ENCODE assay signal across 20 cellular contexts in genomic region chr1:206829282-206829681, GRCh38. TPM values are rescaled to one million over a fixed set of nuclear protein-coding genes. Genes with fewer than 3 reads are reported as not detected.
A peak's percentile ranks its signal among the peaks of the same experiment; 100 is the strongest.
DNase-seq lines count a peak whose midpoint lies in the region; ATAC-seq and FAIRE-seq lines count a peak whose summit lies in the region.
"Had no signal": no experiment of that assay in that cellular context is flagged by ENCODE, and none has a peak within 500 bp of the region (broad histone marks: within the 10 kb centered on the region; RNA-seq: fewer than 3 reads in every experiment).

No MANE protein-coding gene starts in this region.

- intact Hi-C loops in activated T-helper 1 cell treated with anti-CD3 and anti-CD28 coated beads, Interleukin-12 subunit alpha, Interleukin-12 subunit beta, Interleukin-2, Interleukin-4 antibody, amounts not matched to agents 30 ng/mL and 10 ng/mL and 1 ng/mL, durations not matched to agents 14 hours and 24 hours and 36 hours (cut with micrococcal nuclease), result no loop called here

- peak overlapping the region; percentile 53 for H3K4me3 Mint-ChIP-seq in activated CD4-positive, alpha-beta T cell treated with anti-CD3 and anti-CD28 coated beads, Interleukin-2, amount 10 ng/mL, durations not matched to agents 7 days and 5 days
- H3K4me3 Mint-ChIP-seq in activated T-helper 1 cell treated with anti-CD3 and anti-CD28 coated beads, Interleukin-12 subunit alpha, Interleukin-12 subunit beta, Interleukin-2, Interleukin-4 antibody, amounts not matched to agents 30 ng/mL and 10 ng/mL and 1 ng/mL, durations not matched to agents 14 hours and 24 hours and 36 hours, result peak overlapping the region; percentile 23
- H3K4me3 Mint-ChIP-seq in naive thymus-derived CD8-positive, alpha-beta T cell, result peak overlapping the region in 9 of 10 donors; percentile 50 to 79 (median 65)
- H3K4me3 Mint-ChIP-seq: mesothelial cell of epicardium had no signal

- no peaks in the 10 kb centered on the region for H3K36me3 Mint-ChIP-seq in activated CD4-positive, alpha-beta T cell treated with anti-CD3 and anti-CD28 coated beads, Interleukin-2, amount 10 ng/mL, durations not matched to agents 7 days and 5 days (ENCODE audit: low read depth)
- H3K36me3 Mint-ChIP-seq in activated T-helper 1 cell treated with anti-CD3 and anti-CD28 coated beads, Interleukin-12 subunit alpha, Interleukin-12 subunit beta, Interleukin-2, Interleukin-4 antibody, amounts not matched to agents 30 ng/mL and 10 ng/mL and 1 ng/mL, durations not matched to agents 14 hours and 24 hours and 36 hours (ENCODE audit: low read depth), result no peaks in the 10 kb centered on the region
- H3K36me3 Mint-ChIP-seq in naive thymus-derived CD8-positive, alpha-beta T cell, result no peaks in the 10 kb centered on the region
- H3K36me3 Mint-ChIP-seq: mesothelial cell of epicardium had no signal

- peak overlapping the region; percentile 92 for H3K27ac Mint-ChIP-seq in activated CD4-positive, alpha-beta T cell treated with anti-CD3 and anti-CD28 coated beads, Interleukin-2, amount 10 ng/mL, durations not matched to agents 7 days and 5 days
- no peak overlapping the region for H3K27ac Mint-ChIP-seq in activated T-helper 1 cell treated with anti-CD3 and anti-CD28 coated beads, Interleukin-12 subunit alpha, Interleukin-12 subunit beta, Interleukin-2, Interleukin-4 antibody, amounts not matched to agents 30 ng/mL and 10 ng/mL and 1 ng/mL, durations not matched to agents 14 hours and 24 hours and 36 hours
- peak overlapping the region; percentile 41 to 94 (median 80) for H3K27ac Mint-ChIP-seq in naive thymus-derived CD8-positive, alpha-beta T cell
- H3K27ac Mint-ChIP-seq: mesothelial cell of epicardium had no signal

- H3K9me3 Mint-ChIP-seq in activated CD4-positive, alpha-beta T cell treated with anti-CD3 and anti-CD28 coated beads, Interleukin-2, amount 10 ng/mL, durations not matched to agents 7 days and 5 days, result peaks cover 4% of the 10 kb centered on the region
- H3K9me3 Mint-ChIP-seq in activated T-helper 1 cell treated with anti-CD3 and anti-CD28 coated beads, Interleukin-12 subunit alpha, Interleukin-12 subunit beta, Interleukin-2, Interleukin-4 antibody, amounts not matched to agents 30 ng/mL and 10 ng/mL and 1 ng/mL, durations not matched to agents 14 hours and 24 hours and 36 hours, result no peaks in the 10 kb centered on the region
- H3K9me3 Mint-ChIP-seq in naive thymus-derived CD8-positive, alpha-beta T cell, result no peaks in the 10 kb centered on the region
- H3K9me3 Mint-ChIP-seq: mesothelial cell of epicardium had no signal

- H3K27me3 Mint-ChIP-seq in activated CD4-positive, alpha-beta T cell treated with anti-CD3 and anti-CD28 coated beads, Interleukin-2, amount 10 ng/mL, durations not matched to agents 7 days and 5 days, result peaks cover 4% of the 10 kb centered on the region
- H3K27me3 Mint-ChIP-seq in activated T-helper 1 cell treated with anti-CD3 and anti-CD28 coated beads, Interleukin-12 subunit alpha, Interleukin-12 subunit beta, Interleukin-2, Interleukin-4 antibody, amounts not matched to agents 30 ng/mL and 10 ng/mL and 1 ng/mL, durations not matched to agents 14 hours and 24 hours and 36 hours (ENCODE audit: insufficient read depth), result peaks cover 11% of the 10 kb centered on the region
- H3K27me3 Mint-ChIP-seq in naive thymus-derived CD8-positive, alpha-beta T cell, result no peaks in the 10 kb centered on the region

- peak; percentile 48 for FAIRE-seq in GM19239 (lab: Jason Lieb, UNC)
- FAIRE-seq: colon, endothelial cell of umbilical vein had no signal

- peaks cover 70% of the 10 kb centered on the region for H3K4me1 Mint-ChIP-seq in activated CD4-positive, alpha-beta T cell treated with anti-CD3 and anti-CD28 coated beads, Interleukin-2, amount 10 ng/mL, durations not matched to agents 7 days and 5 days
- H3K4me1 Mint-ChIP-seq in activated T-helper 1 cell treated with anti-CD3 and anti-CD28 coated beads, Interleukin-12 subunit alpha, Interleukin-12 subunit beta, Interleukin-2, Interleukin-4 antibody, amounts not matched to agents 30 ng/mL and 10 ng/mL and 1 ng/mL, durations not matched to agents 14 hours and 24 hours and 36 hours (ENCODE audit: low read depth), result peaks cover 40% of the 10 kb centered on the region
- peaks cover 22 to 78% (median 42%) of the 10 kb centered on the region in 4 donors for H3K4me1 Mint-ChIP-seq in naive thymus-derived CD8-positive, alpha-beta T cell

- POLR2A ChIA-PET in activated CD4-positive, alpha-beta T cell treated with anti-CD3 and anti-CD28 coated beads, Interleukin-2, amount 10 ng/mL, durations not matched to agents 7 days and 5 days (lab: Charles Lee), result interaction anchor here (0.7 kb wide), 1 partner anchor 12 kb away, joined by 3 read pairs; no protein-coding TSS in a partner anchor
- POLR2A ChIA-PET in naive thymus-derived CD8-positive, alpha-beta T cell (lab: Charles Lee), result interaction anchor here (1.0 to 1.7 kb wide), 4 partner anchors 29 to 80 kb away, joined by 3 to 9 read pairs (median 5); no protein-coding TSS in a partner anchor

- CTCF ChIA-PET in activated CD4-positive, alpha-beta T cell treated with anti-CD3 and anti-CD28 coated beads, Interleukin-2, amount 10 ng/mL, durations not matched to agents 7 days and 5 days (lab: Charles Lee), result interaction anchor here (0.6 to 2.8 kb wide), 7 partner anchors 16 to 106 kb away, joined by 3 to 9 read pairs (median 4); no protein-coding TSS in a partner anchor

- DNase-seq in activated CD4-positive, alpha-beta T cell treated with anti-CD3 and anti-CD28 coated beads, Interleukin-2, amount 10 ng/mL, durations not matched to agents 7 days and 5 days, result peak; percentile 33
- no peak for DNase-seq in activated CD4-positive, alpha-beta T cell treated with anti-CD3 and anti-CD28 coated beads, Interleukin-2, amount 50 U/mL, for 4 hours
- DNase-seq in GM19239 (ENCODE audit: insufficient read length, low spot score), result no peak
- DNase-seq in activated T-helper 1 cell treated with anti-CD3 and anti-CD28 coated beads, Interleukin-12 subunit alpha, Interleukin-12 subunit beta, Interleukin-2, Interleukin-4 antibody, amounts not matched to agents 30 ng/mL and 10 ng/mL and 1 ng/mL, durations not matched to agents 14 hours and 24 hours and 36 hours (ENCODE audit: low spot score), result no peak
- peak in 3 of 10 donors; percentile 11 to 17 (median 14) for DNase-seq in naive thymus-derived CD8-positive, alpha-beta T cell
- no peak for DNase-seq in kidney glomerular epithelial cell (lab: John Stamatoyannopoulos, UW)
- DNase-seq in DMS79 treated with DMSO at 0.1 percent for 48 hours (lab: John Stamatoyannopoulos, UW), result no peak
- DNase-seq: activated effector memory CD4-positive, alpha-beta T cell treated with Interleukin-2 at 50 U/mL for 16 hours; COR-L47; foreskin fibroblast; IMR-90; NCI-H2029 treated with DMSO at 0.1 percent for 48 hours; NCI-H510A treated with DMSO at 0.1 percent for 48 hours; stomach had no signal

- peak; percentile 54 to 62 for ATAC-seq in naive thymus-derived CD8-positive, alpha-beta T cell
- ATAC-seq in GM19463 (IDR thresholded peaks at IDR 0.05; ENCODE audit: unreplicated experiment), result no peak

RNA-seq across cellular contexts. Expression of gene IL20, which starts 36.1 kb away (rescaled TPM):
- not detected for total RNA-seq in activated CD4-positive, alpha-beta T cell treated with anti-CD3 and anti-CD28 coated beads, Interleukin-2, amount 10 ng/mL, durations not matched to agents 7 days and 5 days
- not detected in 2 replicates for total RNA-seq in activated T-helper 1 cell treated with anti-CD3 and anti-CD28 coated beads, Interleukin-12 subunit alpha, Interleukin-12 subunit beta, Interleukin-2, Interleukin-4 antibody, amounts not matched to agents 30 ng/mL and 10 ng/mL and 1 ng/mL, durations not matched to agents 14 hours and 24 hours and 36 hours
- not detected for total RNA-seq in naive thymus-derived CD8-positive, alpha-beta T cell
- polyA plus RNA-seq in naive thymus-derived CD8-positive, alpha-beta T cell, result not detected
- total RNA-seq: endothelial cell of umbilical vein, G401, IMR-90, mesothelial cell of epicardium, stomach, urinary bladder had no signal
- polyA plus RNA-seq: endothelial cell of umbilical vein, IMR-90, urinary bladder had no signal

RNA-seq across cellular contexts. Expression of gene IL10, which starts 57.0 kb away (rescaled TPM):
- total RNA-seq in activated CD4-positive, alpha-beta T cell treated with anti-CD3 and anti-CD28 coated beads, Interleukin-2, amount 10 ng/mL, durations not matched to agents 7 days and 5 days, result under 1 TPM; 0.12 to 0.15 TPM
- total RNA-seq in activated T-helper 1 cell treated with anti-CD3 and anti-CD28 coated beads, Interleukin-12 subunit alpha, Interleukin-12 subunit beta, Interleukin-2, Interleukin-4 antibody, amounts not matched to agents 30 ng/mL and 10 ng/mL and 1 ng/mL, durations not matched to agents 14 hours and 24 hours and 36 hours, result 4.4 and 5.0 TPM in 2 replicates
- not detected for total RNA-seq in naive thymus-derived CD8-positive, alpha-beta T cell
- polyA plus RNA-seq in naive thymus-derived CD8-positive, alpha-beta T cell, result not detected
- total RNA-seq: endothelial cell of umbilical vein, G401, IMR-90, mesothelial cell of epicardium had no signal
- polyA plus RNA-seq: endothelial cell of umbilical vein, IMR-90 had no signal

RNA-seq across cellular contexts. Expression of gene IL19, which starts 58.7 kb away (rescaled TPM):
- total RNA-seq in activated CD4-positive, alpha-beta T cell treated with anti-CD3 and anti-CD28 coated beads, Interleukin-2, amount 10 ng/mL, durations not matched to agents 7 days and 5 days, result not detected
- not detected in 2 replicates for total RNA-seq in activated T-helper 1 cell treated with anti-CD3 and anti-CD28 coated beads, Interleukin-12 subunit alpha, Interleukin-12 subunit beta, Interleukin-2, Interleukin-4 antibody, amounts not matched to agents 30 ng/mL and 10 ng/mL and 1 ng/mL, durations not matched to agents 14 hours and 24 hours and 36 hours
- not detected for total RNA-seq in naive thymus-derived CD8-positive, alpha-beta T cell
- not detected for polyA plus RNA-seq in naive thymus-derived CD8-positive, alpha-beta T cell
- total RNA-seq: endothelial cell of umbilical vein, G401, IMR-90, mesothelial cell of epicardium, urinary bladder had no signal
- polyA plus RNA-seq: endothelial cell of umbilical vein, IMR-90, urinary bladder had no signal
